23 cellular contexts compared by ENCODE assay signal in the genomic region with DNA sequence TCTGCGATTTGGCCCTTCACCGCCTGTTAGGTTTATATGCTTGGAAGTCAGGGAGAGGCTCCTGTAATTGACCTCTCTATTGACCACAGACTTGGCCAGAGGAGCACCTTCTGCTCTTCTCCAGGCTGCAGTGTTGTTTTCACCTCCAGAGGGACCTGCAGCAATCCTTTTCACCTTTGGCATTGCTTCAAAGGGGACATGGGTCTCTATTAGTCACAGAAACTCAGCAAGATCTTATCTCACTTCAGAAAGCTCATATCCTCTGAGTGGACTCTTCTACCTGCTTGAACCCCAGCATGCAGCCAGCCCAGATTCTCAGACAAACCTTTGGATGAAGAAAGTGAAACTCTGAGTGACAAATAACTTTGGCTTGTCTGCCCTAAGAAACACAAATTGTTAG.
DNase-seq lines count a peak whose midpoint lies in the region; ATAC-seq and TF ChIP-seq lines count a peak whose summit lies in the region.
"Had no signal": no experiment of that assay in that cellular context is flagged by ENCODE, and none has a peak within 500 bp of the region (broad histone marks: within the 10 kb centered on the region; RNA-seq: fewer than 3 reads in every experiment).

No MANE protein-coding gene starts in this region.

- DNase-seq in NCI-H2196 treated with DMSO at 0.1 percent for 48 hours (lab: John Stamatoyannopoulos, UW; ENCODE audit: unreplicated experiment) (peak; percentile 24), epithelial cell of proximal tubule (ENCODE audit: low read depth) (no peak), mesendoderm (peak; percentile 50), NCI-H82 treated with DMSO at 0.1 percent for 48 hours (lab: John Stamatoyannopoulos, UW; ENCODE audit: unreplicated experiment) (no peak), GM13976 (ENCODE audit: low spot score) (no peak)
- DNase-seq: C1 segment of cervical spinal cord; CD4-positive, alpha-beta memory T cell; COR-L47; DMS 273 treated with DMSO at 0.1 percent for 48 hours; HCEC 1CT; NCI-H1048; NCI-H1417; NCI-H1694; NCI-H2081; NCI-H2171; NCI-H524 treated with DMSO at 0.1 percent for 48 hours; NCI-H82; OCI-M1; SIG-M5 had no signal

- H2BK120ac ChIP-seq in mesendoderm (ENCODE audit: low read depth, low read length), result no peak overlapping the region

- no peak overlapping the region for H4K8ac ChIP-seq in mesendoderm (ENCODE audit: low read depth, low read length)

- H3K4me2 ChIP-seq in mesendoderm (ENCODE audit: low read length), result no peak overlapping the region

- no peak overlapping the region for H3K18ac ChIP-seq in mesendoderm (ENCODE audit: low read length)

- H3K56ac ChIP-seq in mesendoderm (ENCODE audit: low read length), result no peak overlapping the region

- H3K27me3 ChIP-seq in mesendoderm (ENCODE audit: insufficient read depth, low read length, poor library complexity), result no peaks in the 10 kb centered on the region

- no peak overlapping the region for H2BK15ac ChIP-seq in mesendoderm (replicated peaks; ENCODE audit: low read depth)

- no CpG with 5 or more reads among the region's 2 CpGs for WGBS in mesendoderm (ENCODE audit: extremely low coverage, insufficient coverage, low lambda C conversion rate)

- no peak overlapping the region for H3K27ac ChIP-seq in mesendoderm (ENCODE audit: low read depth, low read length)
- H3K27ac ChIP-seq: SK-N-MC had no signal

- no peak overlapping the region for H2AK5ac ChIP-seq in mesendoderm (ENCODE audit: low read length)

- in situ Hi-C loops in GM13976 (cut with MboI; ENCODE audit: low sequenced_read_pairs, unreplicated experiment), result no loop called here

- H3K23ac ChIP-seq in mesendoderm (ENCODE audit: low read length), result no peak overlapping the region

- no peaks in the 10 kb centered on the region for H3K36me3 ChIP-seq in mesendoderm (ENCODE audit: control insufficient read depth, insufficient read depth, low read length)

- H3K79me2 ChIP-seq in mesendoderm (ENCODE audit: control insufficient read depth, insufficient read depth, low read length), result no peaks in the 10 kb centered on the region

- TF ChIP-seq CTCF in epithelial cell of proximal tubule (conservative IDR thresholded peaks at IDR 0.05; ENCODE audit: low read depth, low read length) (peak; percentile 8), GM13976 (IDR thresholded peaks at IDR 0.05; ENCODE audit: borderline replicate concordance, control extremely low read depth, extremely low read depth, insufficient read depth, missing control alignments) (no peak)

- no peak overlapping the region for H4K5ac ChIP-seq in mesendoderm (ENCODE audit: low read length)

- no peak overlapping the region for H2BK5ac ChIP-seq in mesendoderm (ENCODE audit: low read length)

- no peak overlapping the region for H3K9ac ChIP-seq in mesendoderm (ENCODE audit: low read length)

- H3K4ac ChIP-seq in mesendoderm (ENCODE audit: low read depth, low read length), result no peak overlapping the region

- H3K79me1 ChIP-seq in mesendoderm (ENCODE audit: low read length), result no peaks in the 10 kb centered on the region

- ATAC-seq in GM18868 (IDR thresholded peaks at IDR 0.05; ENCODE audit: unreplicated experiment) (peak; percentile 87), HG02938 (IDR thresholded peaks at IDR 0.05; ENCODE audit: unreplicated experiment) (no peak), HG02870 (IDR thresholded peaks at IDR 0.05; ENCODE audit: unreplicated experiment) (no peak)

- no peaks in the 10 kb centered on the region for H3K4me1 ChIP-seq in mesendoderm (ENCODE audit: control insufficient read depth, low read depth, low read length)

- no peak overlapping the region for H3K4me3 ChIP-seq in epithelial cell of proximal tubule (ENCODE audit: low read depth, low read length)
- no peak overlapping the region for H3K4me3 ChIP-seq in mesendoderm (ENCODE audit: low read length)
- H3K4me3 ChIP-seq: SK-N-MC had no signal

Comparison
In these comparisons a context has a peak if more than half of its experiments do, and no peak if none do; other contexts are left out.
1. DNase-seq: peak in NCI-H2196 treated with DMSO at 0.1 percent for 48 hours (single experiment) and mesendoderm (single experiment); none in epithelial cell of proximal tubule (single experiment), NCI-H82 treated with DMSO at 0.1 percent for 48 hours (single experiment) and GM13976 (single experiment).